Comparison of ENCODE assay signal across 31 cellular contexts in the genomic region with DNA sequence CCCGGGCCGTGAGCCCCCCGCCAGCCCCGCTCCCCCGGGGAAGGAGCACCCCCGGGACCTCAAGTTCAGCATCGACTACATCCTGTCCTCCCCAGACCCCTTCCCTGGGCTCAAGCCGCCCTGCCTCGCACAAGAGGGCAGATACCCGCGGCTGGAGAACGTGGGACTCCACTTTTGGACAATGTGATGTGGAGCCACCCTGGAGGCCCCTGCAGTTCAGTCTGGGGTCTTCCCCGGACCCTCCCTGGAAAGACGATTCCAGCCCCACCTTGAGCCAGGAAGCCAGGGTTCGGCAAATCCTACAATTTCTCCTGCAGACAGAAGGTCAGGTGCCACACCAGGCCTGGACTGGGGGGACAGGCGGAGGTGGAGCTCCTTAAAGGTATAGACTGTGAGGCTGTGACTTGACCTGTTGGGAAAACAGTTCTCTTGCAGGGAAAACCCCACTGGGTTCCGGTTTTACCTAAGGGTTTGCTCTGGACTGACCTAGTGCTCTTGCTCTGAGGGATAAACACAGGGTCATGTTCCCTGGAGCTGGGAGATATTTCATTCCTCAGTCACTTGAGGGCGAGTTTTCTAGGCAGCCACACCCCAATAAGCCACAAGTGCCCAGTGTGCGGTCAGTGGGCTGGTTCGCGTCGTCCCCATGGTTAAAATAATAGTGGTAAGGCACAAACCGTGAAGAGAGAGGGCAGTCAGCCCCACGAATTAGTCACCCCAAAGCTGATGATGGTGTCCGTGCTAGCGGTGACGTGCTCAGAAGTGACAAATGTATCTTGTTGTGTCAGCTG. TPM values are rescaled to one million over a fixed set of nuclear protein-coding genes. Genes with fewer than 3 reads are reported as not detected.
DNase-seq lines count a peak whose midpoint lies in the region; ATAC-seq, FAIRE-seq and TF ChIP-seq lines count a peak whose summit lies in the region.
"Had no signal": no experiment of that assay in that cellular context is flagged by ENCODE, and none has a peak within 500 bp of the region (broad histone marks: within the 10 kb centered on the region; RNA-seq: fewer than 3 reads in every experiment).

No MANE protein-coding gene starts in this region.

- no peak overlapping the region for H3K18ac ChIP-seq in mesendoderm (ENCODE audit: low read length)

- H3K27ac ChIP-seq in mesendoderm (ENCODE audit: low read depth, low read length), result no peak overlapping the region
- H3K27ac ChIP-seq in kidney (ENCODE audit: low read depth in 2 of 2, low read length in 2 of 2), result no peak overlapping the region
- H3K27ac ChIP-seq: BLaER1, coronary artery, esophagus muscularis mucosa, KMS-11 had no signal

- peaks cover 0 to 7% (median 0%) of the 10 kb centered on the region in 7 donors for H3K9me3 Mint-ChIP-seq in CD14-positive monocyte
- H3K9me3 Mint-ChIP-seq: activated naive CD4-positive, alpha-beta T cell treated with anti-CD3 and anti-CD28 coated beads, Interleukin-2, amount 50 U/mL, for 72 hours; effector memory CD8-positive, alpha-beta T cell; naive thymus-derived CD8-positive, alpha-beta T cell; stimulated activated effector memory CD8-positive, alpha-beta T cell treated with anti-CD3 and anti-CD28 coated beads, Interleukin-12 subunit alpha, Interleukin-12 subunit beta, amount 100 ng/mL, for 72 hours had no signal

- H3K27ac Mint-ChIP-seq in CD14-positive monocyte, result no peak overlapping the region
- H3K27ac Mint-ChIP-seq: activated naive CD4-positive, alpha-beta T cell treated with anti-CD3 and anti-CD28 coated beads, Interleukin-2, amount 50 U/mL, for 72 hours; effector memory CD8-positive, alpha-beta T cell; naive thymus-derived CD8-positive, alpha-beta T cell; stimulated activated effector memory CD8-positive, alpha-beta T cell treated with anti-CD3 and anti-CD28 coated beads, Interleukin-12 subunit alpha, Interleukin-12 subunit beta, amount 100 ng/mL, for 72 hours had no signal

- H3K23ac ChIP-seq in mesendoderm (ENCODE audit: low read length), result no peak overlapping the region

- H3K79me1 ChIP-seq in mesendoderm (ENCODE audit: low read length), result no peaks in the 10 kb centered on the region

- H3K79me2 ChIP-seq in mesendoderm (ENCODE audit: control insufficient read depth, insufficient read depth, low read length), result no peaks in the 10 kb centered on the region

- no peaks in the 10 kb centered on the region for H3K36me3 Mint-ChIP-seq in CD14-positive monocyte
- H3K36me3 Mint-ChIP-seq: activated naive CD4-positive, alpha-beta T cell treated with anti-CD3 and anti-CD28 coated beads, Interleukin-2, amount 50 U/mL, for 72 hours; naive thymus-derived CD8-positive, alpha-beta T cell; stimulated activated effector memory CD8-positive, alpha-beta T cell treated with anti-CD3 and anti-CD28 coated beads, Interleukin-12 subunit alpha, Interleukin-12 subunit beta, amount 100 ng/mL, for 72 hours had no signal

- WGBS in mesendoderm (ENCODE audit: extremely low coverage, insufficient coverage, low lambda C conversion rate), result no CpG with 5 or more reads among the region's 27 CpGs

- H3K4ac ChIP-seq in mesendoderm (ENCODE audit: low read depth, low read length), result no peak overlapping the region

- H3K4me1 ChIP-seq in mesendoderm (ENCODE audit: control insufficient read depth, low read depth, low read length) (no peaks in the 10 kb centered on the region), kidney (ENCODE audit: control insufficient read depth in 1 of 2, insufficient read depth in 1 of 2, low read depth in 1 of 2, low read length in 2 of 2) (peaks cover 0 to 3% of the 10 kb centered on the region in 2 donors)

- no peak overlapping the region for H2BK120ac ChIP-seq in mesendoderm (ENCODE audit: low read depth, low read length)

- no peaks in the 10 kb centered on the region for H3K36me3 ChIP-seq in mesendoderm (ENCODE audit: control insufficient read depth, insufficient read depth, low read length)
- no peaks in the 10 kb centered on the region for H3K36me3 ChIP-seq in kidney (ENCODE audit: control insufficient read depth in 1 of 2, insufficient read depth in 2 of 2, low read length in 2 of 2)
- H3K36me3 ChIP-seq: BLaER1, esophagus muscularis mucosa had no signal

- peaks cover 23% of the 10 kb centered on the region for H3K27me3 ChIP-seq in mesendoderm (ENCODE audit: insufficient read depth, low read length, poor library complexity)
- H3K27me3 ChIP-seq: BLaER1 had no signal

- FAIRE-seq in kidney (lab: Jason Lieb, UNC), result no peak
- FAIRE-seq: GM19239 had no signal

- H4K8ac ChIP-seq in mesendoderm (ENCODE audit: low read depth, low read length), result no peak overlapping the region

- no peak overlapping the region for H2BK15ac ChIP-seq in mesendoderm (replicated peaks; ENCODE audit: low read depth)

- ATAC-seq in GM21576 (IDR thresholded peaks at IDR 0.05; ENCODE audit: unreplicated experiment), result no peak
- ATAC-seq: activated naive CD4-positive, alpha-beta T cell treated with anti-CD3 and anti-CD28 coated beads, Interleukin-2, amount 50 U/mL, for 72 hours; effector memory CD8-positive, alpha-beta T cell; naive thymus-derived CD8-positive, alpha-beta T cell; stimulated activated effector memory CD8-positive, alpha-beta T cell treated with anti-CD3 and anti-CD28 coated beads, Interleukin-12 subunit alpha, Interleukin-12 subunit beta, amount 100 ng/mL, for 72 hours had no signal

- H3K27me3 Mint-ChIP-seq in CD14-positive monocyte (ENCODE audit: low read depth in 3 of 3), result peaks cover 36 to 76% (median 57%) of the 10 kb centered on the region in 3 donors

- no peak overlapping the region for H4K5ac ChIP-seq in mesendoderm (ENCODE audit: low read length)

- no peaks in the 10 kb centered on the region for H3K9me3 ChIP-seq in kidney (ENCODE audit: control insufficient read depth in 1 of 2, low read length in 2 of 2)
- H3K9me3 ChIP-seq: esophagus muscularis mucosa had no signal

- H3K4me1 Mint-ChIP-seq in CD14-positive monocyte, result no peaks in the 10 kb centered on the region
- H3K4me1 Mint-ChIP-seq: naive thymus-derived CD8-positive, alpha-beta T cell; stimulated activated effector memory CD8-positive, alpha-beta T cell treated with anti-CD3 and anti-CD28 coated beads, Interleukin-12 subunit alpha, Interleukin-12 subunit beta, amount 100 ng/mL, for 72 hours had no signal

- DNase-seq in CD14-positive monocyte (ENCODE audit: low spot score) (peak; percentile 39), M059J (ENCODE audit: low read depth) (peak; percentile 53), epithelial cell of proximal tubule (ENCODE audit: low read depth) (peak; percentile 30), posterior vena cava (ENCODE audit: low spot score) (peak; percentile 69), SHP77 (lab: John Stamatoyannopoulos, UW) (no peak), mesendoderm (no peak), kidney (no peak)
- DNase-seq: activated CD4-positive, alpha-beta T cell treated with anti-CD3 and anti-CD28 coated beads, Interleukin-2, amount 50 U/mL, for 4 hours; activated CD8-positive, alpha-beta memory T cell treated with anti-CD3 and anti-CD28 coated beads, Interleukin-2, amount 50 U/mL, for 4 hours; DMS79 treated with DMSO at 0.1 percent for 48 hours; effector memory CD8-positive, alpha-beta T cell; foreskin melanocyte; naive thymus-derived CD8-positive, alpha-beta T cell; NCI-H1436 treated with DMSO at 0.1 percent for 48 hours; NCI-H2107; NCI-H446; NCI-H82; SHP77 treated with DMSO at 0.1 percent for 48 hours; stimulated activated CD4-positive, alpha-beta T cell treated with anti-CD3 and anti-CD28 coated beads, Interleukin-4, amount 100 ng/mL, for 1 hour; substantia nigra; SW 1271 had no signal

- H2BK5ac ChIP-seq in mesendoderm (ENCODE audit: low read length), result no peak overlapping the region

- H3K9ac ChIP-seq in mesendoderm (ENCODE audit: low read length) (no peak overlapping the region), kidney (ENCODE audit: low read length in 2 of 2) (no peak overlapping the region)
- H3K9ac ChIP-seq: BLaER1, KMS-11 had no signal

- intact Hi-C loops in CD14-positive monocyte (cut with micrococcal nuclease) (no loop called here), posterior vena cava (cut with DNase I) (no loop called here), kidney (cut with DNase I) (no loop called here)

- H3K4me3 ChIP-seq in epithelial cell of proximal tubule (ENCODE audit: low read depth, low read length), result no peak overlapping the region
- H3K4me3 ChIP-seq in mesendoderm (ENCODE audit: low read length), result no peak overlapping the region
- no peak overlapping the region for H3K4me3 ChIP-seq in kidney (ENCODE audit: low read length in 2 of 2)
- H3K4me3 ChIP-seq: BLaER1, coronary artery, esophagus muscularis mucosa had no signal

- no peak for TF ChIP-seq CTCF in CD14-positive monocyte (IDR thresholded peaks at IDR 0.05)
- no peak for TF ChIP-seq CTCF in epithelial cell of proximal tubule (conservative IDR thresholded peaks at IDR 0.05; ENCODE audit: low read depth, low read length)
- no peak for TF ChIP-seq CTCF in kidney (IDR thresholded peaks at IDR 0.05; ENCODE audit: borderline replicate concordance, extremely low read depth, insufficient read depth)

- H3K56ac ChIP-seq in mesendoderm (ENCODE audit: low read length), result no peak overlapping the region

- H3K4me2 ChIP-seq in mesendoderm (ENCODE audit: low read length), result no peak overlapping the region
- H3K4me2 ChIP-seq: BLaER1, KMS-11 had no signal

- peak overlapping the region in 1 of 2 donors; percentile 64 for H3K4me3 Mint-ChIP-seq in CD14-positive monocyte
- H3K4me3 Mint-ChIP-seq: effector memory CD8-positive, alpha-beta T cell; naive thymus-derived CD8-positive, alpha-beta T cell; stimulated activated effector memory CD8-positive, alpha-beta T cell treated with anti-CD3 and anti-CD28 coated beads, Interleukin-12 subunit alpha, Interleukin-12 subunit beta, amount 100 ng/mL, for 72 hours had no signal

- H2AK5ac ChIP-seq in mesendoderm (ENCODE audit: low read length), result no peak overlapping the region

RNA-seq across cellular contexts. Expression of gene FOXL3, which starts 1.5 kb away (rescaled TPM):
- not detected for polyA plus RNA-seq in CD14-positive monocyte
- total RNA-seq in M059J (2014; rRNA removed; shearing (Covaris generic)), result not detected in 2 replicates
- total RNA-seq in epithelial cell of proximal tubule, result not detected in 2 replicates
- total RNA-seq in posterior vena cava, result not detected
- polyA plus RNA-seq in mesendoderm (2013, experiment 1 of 2), result not detected
- polyA plus RNA-seq in mesendoderm (2013, experiment 2 of 2), result not detected
- total RNA-seq in kidney, result not detected
- not detected for polyA plus RNA-seq in kidney (ENCODE audit: insufficient read depth, low read depth, low replicate concordance)
- total RNA-seq: activated naive CD4-positive, alpha-beta T cell treated with anti-CD3 and anti-CD28 coated beads, Interleukin-2, amount 50 U/mL, for 72 hours; esophagus muscularis mucosa; naive thymus-derived CD8-positive, alpha-beta T cell; omental fat pad; ureter had no signal
- polyA plus RNA-seq: naive thymus-derived CD8-positive, alpha-beta T cell had no signal

Comparison
In these comparisons a context has a peak if more than half of its experiments do, and no peak if none do; other contexts are left out.
1. DNase-seq: peak in CD14-positive monocyte (single experiment), M059J (single experiment), epithelial cell of proximal tubule (single experiment) and posterior vena cava (single experiment); none in SHP77 (0 of 2), mesendoderm (single experiment) and kidney (single experiment).